In genomic region chr10:69101451-69102095, GRCh38 we compare ENCODE assay signal across 1 cellular context.
TF ChIP-seq lines count a peak whose summit lies in the region.

No MANE protein-coding gene starts in this region.

TF ChIP-seq in GM23338, 12 proteins besides CTCF, POLR2A, EP300 and RAD21 (continued from another document):
- no peak for TF ChIP-seq ZNF462 (CRISPR knock-in tag; IDR thresholded peaks at IDR 0.05)
- no peak for TF ChIP-seq ZNF331 (CRISPR knock-in tag; IDR thresholded peaks at IDR 0.05; ENCODE audit: low read depth)
- no peak for TF ChIP-seq EZH2 (IDR thresholded peaks at IDR 0.05; ENCODE audit: low read depth, unreplicated experiment)
- TF ChIP-seq ETS1 (IDR thresholded peaks at IDR 0.05), result no peak
- TF ChIP-seq NANOG (IDR thresholded peaks at IDR 0.05; ENCODE audit: borderline replicate concordance), result no peak
- no peak for TF ChIP-seq POLR2AphosphoS5 (IDR thresholded peaks at IDR 0.05; ENCODE audit: low read depth)
- no peak for TF ChIP-seq REST (IDR thresholded peaks at IDR 0.05; ENCODE audit: unreplicated experiment)
